11 cellular contexts compared by ENCODE assay signal in the genomic region with DNA sequence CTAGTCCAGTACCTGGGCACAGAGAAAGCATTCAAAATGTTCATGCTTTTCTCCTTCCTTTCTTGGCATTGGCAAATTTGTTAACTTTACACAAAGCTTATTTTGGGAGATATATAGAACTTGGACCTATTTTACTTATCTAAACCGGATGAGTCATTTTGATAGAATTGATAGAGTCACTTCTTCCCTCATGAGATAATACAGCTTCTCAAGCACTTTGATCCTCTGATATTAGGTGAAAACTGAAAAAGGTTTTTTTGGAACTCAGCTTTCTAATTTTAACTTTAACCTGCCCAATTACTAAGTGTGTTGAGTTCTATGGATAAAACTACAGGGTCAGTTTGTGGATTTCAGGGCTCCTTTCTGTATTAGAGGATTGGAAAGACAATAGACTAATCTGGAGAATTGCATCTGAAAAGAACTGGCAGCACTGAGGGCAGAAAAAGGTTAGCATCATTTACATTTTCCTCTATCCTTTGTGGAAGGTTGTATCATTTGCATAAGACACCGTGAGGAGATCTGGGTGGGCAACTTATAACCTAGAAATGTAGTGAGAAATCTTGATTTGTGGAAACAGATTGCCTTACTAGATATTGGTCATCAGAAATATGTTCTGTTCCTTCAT. TPM values are rescaled to one million over a fixed set of nuclear protein-coding genes. Genes with fewer than 3 reads are reported as not detected.
A peak's percentile ranks its signal among the peaks of the same experiment; 100 is the strongest.
DNase-seq lines count a peak whose midpoint lies in the region; ATAC-seq, FAIRE-seq and TF ChIP-seq lines count a peak whose summit lies in the region.
"Had no signal": no experiment of that assay in that cellular context is flagged by ENCODE, and none has a peak within 500 bp of the region (broad histone marks: within the 10 kb centered on the region; RNA-seq: fewer than 3 reads in every experiment).

No MANE protein-coding gene starts in this region.

- DNase-seq in H9 (no peak), ascending aorta (ENCODE audit: low spot score in 2 of 2) (no peak), keratinocyte (ENCODE audit: low read depth, low spot score) (no peak), upper lobe of left lung (no peak), NCI-H345 (lab: John Stamatoyannopoulos, UW) (no peak), GM20000 (ENCODE audit: low spot score) (no peak)
- no peak for DNase-seq in stimulated activated CD4-positive, alpha-beta T cell treated with anti-CD3 and anti-CD28 coated beads, Interleukin-2, amount 100 ng/mL, for 48 hours
- DNase-seq: DMS79 treated with DMSO at 0.1 percent for 48 hours, hypothalamus, NCI-H1436 treated with DMSO at 0.1 percent for 48 hours had no signal

- H4K5ac ChIP-seq in H9 (ENCODE audit: insufficient read length, low read depth, low read length) = no peak overlapping the region

- peak overlapping the region; percentile 92 to 99 for H3K4me3 Mint-ChIP-seq in H9

- peaks cover 4% of the 10 kb centered on the region for H3K23me2 ChIP-seq in H9 (ENCODE audit: insufficient read length, low read depth, low read length, poor library complexity, severe bottlenecking)

- H2BK20ac ChIP-seq in H9 (ENCODE audit: low read depth, low read length, poor library complexity, severe bottlenecking) = no peak overlapping the region

- no peak overlapping the region for H2BK5ac ChIP-seq in H9 (ENCODE audit: insufficient read length, low read length)

- H3K56ac ChIP-seq in H9 (ENCODE audit: insufficient read length, low read depth, low read length) = no peak overlapping the region

- intact Hi-C loops in ascending aorta (cut with DNase I) = loop anchor here (5.0 to 10.0 kb wide), 4 partner anchors 233 to 1507 kb away; partner anchors contain the start of genes IL13RA1, KLHL13 and UPF3B

- H3K36me3 ChIP-seq in ACC112 (ENCODE audit: insufficient read depth, low read length) = no peaks in the 10 kb centered on the region
- no peaks in the 10 kb centered on the region for H3K36me3 ChIP-seq in ascending aorta
- H3K36me3 ChIP-seq in keratinocyte (ENCODE audit: control insufficient read depth in 2 of 2, extremely low read depth in 1 of 2, insufficient read depth in 2 of 2, low read length in 2 of 2) = no peaks in the 10 kb centered on the region
- no peaks in the 10 kb centered on the region for H3K36me3 ChIP-seq in upper lobe of left lung

- no peak overlapping the region for H2AFZ ChIP-seq in ACC112 (ENCODE audit: low read length, unreplicated experiment)
- no peak overlapping the region for H2AFZ ChIP-seq in H9 (ENCODE audit: low read length)
- no peak overlapping the region for H2AFZ ChIP-seq in keratinocyte (ENCODE audit: control insufficient read depth, low read length)

- WGBS in H9 (ENCODE audit: extremely low coverage, insufficient read length, low lambda C conversion rate) = no CpG with 5 or more reads among the region's 2 CpGs
- WGBS in upper lobe of left lung, 2 donors = 48 to 52% methylated on average over 2 of the region's 2 CpGs

- peaks cover 0 to 2% (median 0%) of the 10 kb centered on the region in 3 experiments; a peak in 2 of 7 replicates for H3K36me3 Mint-ChIP-seq in H9 (ENCODE audit: insufficient read depth in 1 of 3, low read depth in 3 of 3)

- no peak overlapping the region for H2AK5ac ChIP-seq in H9 (ENCODE audit: insufficient read length, low read length)

- H4K20me1 ChIP-seq in H9 (ENCODE audit: control insufficient read depth, insufficient read depth, insufficient read length) (no peaks in the 10 kb centered on the region), keratinocyte (ENCODE audit: control insufficient read depth, extremely low read depth, insufficient read depth, low read length) (no peaks in the 10 kb centered on the region)

- H3K27me3 ChIP-seq in ACC112 (ENCODE audit: insufficient read depth, low read length) (no peaks in the 10 kb centered on the region), H9 (ENCODE audit: insufficient read depth, low read length) (no peaks in the 10 kb centered on the region), ascending aorta (no peaks in the 10 kb centered on the region), keratinocyte (ENCODE audit: control insufficient read depth, extremely low read depth, insufficient read depth, low read length) (no peaks in the 10 kb centered on the region), upper lobe of left lung (no peaks in the 10 kb centered on the region)

- H3K18ac ChIP-seq in H9 (ENCODE audit: insufficient read length, low read depth, low read length) = no peak overlapping the region

- H3K4me2 ChIP-seq in H9 (ENCODE audit: insufficient read depth, insufficient read length, low read length) (peak overlapping the region; percentile 93), keratinocyte (ENCODE audit: control insufficient read depth, extremely low read depth, insufficient read depth, low read depth, low read length) (peak overlapping the region; percentile 83)

- H3K4ac ChIP-seq in H9 (ENCODE audit: low read depth, low read length) = no peak overlapping the region

- no peaks in the 10 kb centered on the region for H3K79me1 ChIP-seq in H9 (ENCODE audit: insufficient read depth, low read depth, low read length, poor library complexity, severe bottlenecking)

- H3K4me3 ChIP-seq in ACC112 (ENCODE audit: low read depth, low read length) (peak overlapping the region; percentile 87), ascending aorta (peak overlapping the region; percentile 5 to 89), keratinocyte (ENCODE audit: control insufficient read depth in 2 of 3, extremely low read depth in 1 of 3, insufficient read depth in 2 of 3, low read depth in 1 of 3, low read length in 3 of 3) (peak overlapping the region; percentile 65 to 83 (median 74)), upper lobe of left lung (peak overlapping the region in 1 of 4 donors; percentile 79)

- peak overlapping the region; percentile 22 for H3K9ac ChIP-seq in H9 (ENCODE audit: extremely low read depth, insufficient read length, low read length)
- peak overlapping the region; percentile 85 for H3K9ac ChIP-seq in keratinocyte (ENCODE audit: control insufficient read depth, extremely low read depth, insufficient read depth, low read length)

- H3K23ac ChIP-seq in H9 (ENCODE audit: insufficient read length, low read depth, low read length) = no peak overlapping the region

- dilution Hi-C loops in keratinocyte (cut with MboI; ENCODE audit: extremely low pct_ligation_motif_present, low sequenced_read_pairs) = no loop called here

- no peak overlapping the region for H3K14ac ChIP-seq in H9 (ENCODE audit: insufficient read depth, low read length)

- no peaks in the 10 kb centered on the region for H3K9me3 Mint-ChIP-seq in H9

- H3T11ph ChIP-seq in H9 (ENCODE audit: low read length) = no peak overlapping the region

- no peaks in the 10 kb centered on the region for H3K9me1 ChIP-seq in keratinocyte (ENCODE audit: control insufficient read depth, extremely low read depth, insufficient read depth, low read length)

- no peak for FAIRE-seq in keratinocyte (lab: Jason Lieb, UNC)

- no peak overlapping the region for H4K91ac ChIP-seq in H9 (ENCODE audit: insufficient read length, low read depth, low read length)

- H3K27me3 Mint-ChIP-seq in H9 (ENCODE audit: low read depth) = no peaks in the 10 kb centered on the region

- TF ChIP-seq CTCF in H9 (conservative IDR thresholded peaks at IDR 0.05) = no peak
- no peak for TF ChIP-seq CTCF in ascending aorta (IDR thresholded peaks at IDR 0.05)
- TF ChIP-seq CTCF in keratinocyte (optimal IDR thresholded peaks at IDR 0.05 in 1 of 3, IDR thresholded peaks at IDR 0.05 in 1 of 3, conservative IDR thresholded peaks at IDR 0.05 in 1 of 3; ENCODE audit: extremely low read depth in 1 of 3, insufficient read depth in 2 of 3, low read length in 3 of 3) = no peak
- TF ChIP-seq CTCF in upper lobe of left lung (IDR thresholded peaks at IDR 0.05) = no peak
- TF ChIP-seq CTCF in GM20000 (IDR thresholded peaks at IDR 0.05; ENCODE audit: extremely low read depth, missing control alignments) = no peak

- H3K9me3 ChIP-seq in H9 (ENCODE audit: control insufficient read depth, low read depth, low read length) (peaks cover 12% of the 10 kb centered on the region), ascending aorta (no peaks in the 10 kb centered on the region), keratinocyte (ENCODE audit: control insufficient read depth, low read depth, low read length) (no peaks in the 10 kb centered on the region), upper lobe of left lung (no peaks in the 10 kb centered on the region)

- no peak for ATAC-seq in upper lobe of left lung (ENCODE audit: low FRiP score in 2 of 2)

- H3K4me1 ChIP-seq in ACC112 (ENCODE audit: control insufficient read depth, insufficient read depth, low read length, unreplicated experiment) (peaks cover 30% of the 10 kb centered on the region), H9 (ENCODE audit: insufficient read depth, low read length) (peaks cover 3% of the 10 kb centered on the region), ascending aorta (peaks cover 3 to 4% of the 10 kb centered on the region in 2 donors), keratinocyte (ENCODE audit: control insufficient read depth, extremely low read depth, insufficient read depth, low read length) (peaks cover 21% of the 10 kb centered on the region), upper lobe of left lung (peaks cover 0 to 15% (median 10%) of the 10 kb centered on the region in 4 donors)

- H4K8ac ChIP-seq in H9 (replicated peaks; ENCODE audit: insufficient read length, low read depth, low read length) = no peak overlapping the region

- peak overlapping the region; percentile 84 for H3K27ac ChIP-seq in ACC112 (ENCODE audit: low read depth, low read length)
- no peak overlapping the region for H3K27ac ChIP-seq in H9 (ENCODE audit: insufficient read length, low read depth, low read length)
- H3K27ac ChIP-seq in ascending aorta = no peak overlapping the region
- peak overlapping the region; percentile 70 for H3K27ac ChIP-seq in keratinocyte (ENCODE audit: control insufficient read depth, insufficient read depth, low read length)
- no peak overlapping the region for H3K27ac ChIP-seq in upper lobe of left lung

- no peak overlapping the region for H2BK15ac ChIP-seq in H9 (ENCODE audit: low read depth, low read length)

- H3K4me1 Mint-ChIP-seq in H9 = peaks cover 22 to 54% of the 10 kb centered on the region in 2 experiments

- TF ChIP-seq EP300 in upper lobe of left lung (IDR thresholded peaks at IDR 0.05) = no peak

- H2BK12ac ChIP-seq in H9 (ENCODE audit: insufficient read length, low read depth, low read length) = no peak overlapping the region

- H3K79me2 ChIP-seq in ACC112 (ENCODE audit: control insufficient read depth, insufficient read depth, low read length, unreplicated experiment) (peaks cover 63% of the 10 kb centered on the region), H9 (ENCODE audit: insufficient read depth, low read length) (peaks cover 20% of the 10 kb centered on the region; the same call in 1 of the 2 replicates), keratinocyte (ENCODE audit: control insufficient read depth, insufficient read depth, low read length) (peaks cover 59% of the 10 kb centered on the region)

- no peak overlapping the region for H2BK120ac ChIP-seq in H9 (ENCODE audit: low read depth, low read length, poor library complexity, severe bottlenecking)

- H3K27ac Mint-ChIP-seq in H9 = peak overlapping the region in 1 of 3 experiments; percentile 78; a peak in 2 of 7 replicates

- no peak for TF ChIP-seq POLR2A in upper lobe of left lung (IDR thresholded peaks at IDR 0.05)

RNA-seq across cellular contexts. Expression of gene WDR44, which starts 2.4 kb away (rescaled TPM):
- total RNA-seq in H9 (2021) (27.7 and 29.6 TPM in 2 replicates), ascending aorta (5.9 TPM), upper lobe of left lung (10 to 100 TPM; 11.8 to 22.6 (median 13.9) TPM)
- 13.2 to 22.9 TPM (median 16.1 TPM) in 3 replicates for polyA plus RNA-seq in keratinocyte
- 12.4 TPM for polyA plus RNA-seq in keratinocyte (2011; ENCODE audit: low read depth)
- polyA plus RNA-seq in keratinocyte (2011; cell fraction: cytosol; rRNA removed) = 7.8 and 14.7 TPM in 2 replicates
- polyA plus RNA-seq in keratinocyte (2011; cell fraction: nucleus; rRNA removed) = 27.2 and 35.4 TPM in 2 replicates
- 7.2 and 11.8 TPM in 2 replicates for polyA plus RNA-seq in keratinocyte (2012; ENCODE audit: low replicate concordance)
- polyA minus RNA-seq in keratinocyte = 3.1 to 29.3 TPM (median 13.2 TPM) in 3 replicates
- 14.8 TPM for polyA minus RNA-seq in keratinocyte (2011; cell fraction: cytosol; rRNA and poly(A)+ RNA removed)
- 26.8 and 47.5 TPM in 2 replicates for polyA minus RNA-seq in keratinocyte (2011; cell fraction: nucleus; rRNA and poly(A)+ RNA removed)

Comparison
In these comparisons a context has a peak if more than half of its experiments do, and no peak if none do; other contexts are left out.
1. H3K27ac ChIP-seq: peak in ACC112 (single experiment) and keratinocyte (single experiment); none in H9 (single experiment), ascending aorta (0 of 2) and upper lobe of left lung (0 of 4).